12 cellular contexts compared by ENCODE assay signal in the genomic region with DNA sequence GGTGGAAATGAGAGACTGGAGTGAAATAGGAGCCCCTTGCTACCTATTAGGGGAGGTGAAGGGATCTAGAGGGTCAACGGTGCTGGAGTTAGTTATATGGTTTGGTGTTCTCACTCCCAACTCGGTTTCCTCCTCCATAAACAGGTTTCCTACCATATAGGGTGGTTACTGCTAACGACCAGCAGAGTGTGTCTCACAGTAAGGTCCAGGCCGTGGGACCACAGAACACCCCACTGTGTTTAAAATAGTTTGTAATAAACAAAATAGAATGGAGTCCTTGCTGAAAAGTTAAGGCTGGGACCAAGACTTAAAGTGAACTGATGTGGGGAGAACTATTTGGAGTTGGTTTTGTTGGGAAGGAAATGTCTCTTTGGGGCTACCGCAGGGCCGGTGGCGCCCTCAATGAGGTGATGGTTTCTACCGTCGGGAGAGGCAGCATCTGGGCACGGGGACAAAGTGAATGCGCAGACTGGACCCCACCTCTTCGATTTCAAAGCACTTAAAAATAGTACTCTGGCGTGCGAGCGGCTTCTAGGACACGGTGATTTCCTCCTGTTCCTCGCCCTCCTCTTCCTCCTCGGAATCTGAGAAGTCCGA. TPM values are rescaled to one million over a fixed set of nuclear protein-coding genes. Genes with fewer than 3 reads are reported as not detected.
DNase-seq lines count a peak whose midpoint lies in the region; ATAC-seq and TF ChIP-seq lines count a peak whose summit lies in the region.
"Had no signal": no experiment of that assay in that cellular context is flagged by ENCODE, and none has a peak within 500 bp of the region (broad histone marks: within the 10 kb centered on the region; RNA-seq: fewer than 3 reads in every experiment).

No MANE protein-coding gene starts in this region.

- DNase-seq in activated naive CD4-positive, alpha-beta T cell treated with Interleukin-2 at 50 U/mL for 16 hours, result no peak
- DNase-seq in lower lobe of right lung (no peak), thoracic aorta (ENCODE audit: low spot score) (no peak), mammary epithelial cell (no peak)
- DNase-seq: NCI-H1417, T1000 had no signal

- no peaks in the 10 kb centered on the region for H3K79me2 ChIP-seq in mammary epithelial cell (ENCODE audit: insufficient read depth, low read length)

- no peak overlapping the region for H3K4me2 ChIP-seq in mammary epithelial cell (ENCODE audit: insufficient read depth, low read depth, low read length)
- H3K4me2 ChIP-seq: BLaER1 treated with 17β-estradiol and CSF1 and Interleukin-3, amounts not matched to agents 10 nM and 100 nM had no signal

- peaks cover 85% of the 10 kb centered on the region for H3K27me3 ChIP-seq in lower lobe of right lung (ENCODE audit: low read depth)
- peaks cover 30% of the 10 kb centered on the region for H3K27me3 ChIP-seq in thoracic aorta (replicated peaks; ENCODE audit: insufficient read depth)
- H3K27me3 ChIP-seq in mammary epithelial cell (ENCODE audit: insufficient read depth, low read length), result peaks cover 51% of the 10 kb centered on the region

- no peaks in the 10 kb centered on the region for H4K20me1 ChIP-seq in mammary epithelial cell (ENCODE audit: insufficient read depth, low read length)

- H3K9me3 Mint-ChIP-seq in activated naive CD4-positive, alpha-beta T cell treated with anti-CD3 and anti-CD28 coated beads, Interleukin-2, amount 50 U/mL, for 24 hours, result peaks cover 5% of the 10 kb centered on the region
- no peaks in the 10 kb centered on the region for H3K9me3 Mint-ChIP-seq in activated naive CD8-positive, alpha-beta T cell (ENCODE audit: low read depth)

- CTCF ChIA-PET in mammary epithelial cell (lab: Charles Lee; ENCODE audit: low non-redundant PET), result no interaction called here

- TF ChIP-seq CTCF in lower lobe of right lung (IDR thresholded peaks at IDR 0.05), result no peak
- no peak for TF ChIP-seq CTCF in thoracic aorta (IDR thresholded peaks at IDR 0.05)
- no peak for TF ChIP-seq CTCF in mammary epithelial cell (conservative IDR thresholded peaks at IDR 0.05 in 1 of 2, IDR thresholded peaks at IDR 0.05 in 1 of 2; ENCODE audit: extremely low read depth in 1 of 2, insufficient read depth in 1 of 2, low read depth in 1 of 2, low read length in 2 of 2)

- H3K9me3 ChIP-seq in lower lobe of right lung, result no peaks in the 10 kb centered on the region
- H3K9me3 ChIP-seq in thoracic aorta, result no peaks in the 10 kb centered on the region
- H3K9me3 ChIP-seq in mammary epithelial cell (replicated peaks; ENCODE audit: insufficient read depth, low read length), result peaks cover 3% of the 10 kb centered on the region

- intact Hi-C loops in lower lobe of right lung (cut with DNase I) (no loop called here), mammary epithelial cell (cut with micrococcal nuclease) (loop anchor here (5.0 kb wide), 1 partner anchor 137 kb away; no protein-coding TSS in a partner anchor)

- H3K36me3 ChIP-seq in lower lobe of right lung (no peaks in the 10 kb centered on the region), thoracic aorta (no peaks in the 10 kb centered on the region), mammary epithelial cell (ENCODE audit: insufficient read depth, low read length) (no peaks in the 10 kb centered on the region)
- H3K36me3 ChIP-seq: BLaER1 treated with 17β-estradiol and CSF1 and Interleukin-3, amounts not matched to agents 10 nM and 100 nM had no signal

- in situ Hi-C loops in mammary epithelial cell (cut with MboI; ENCODE audit: low sequenced_read_pairs in 2 of 2), result no loop called here

- H3K27me3 Mint-ChIP-seq in activated naive CD4-positive, alpha-beta T cell treated with anti-CD3 and anti-CD28 coated beads, Interleukin-2, amount 50 U/mL, for 24 hours, result peaks cover 40% of the 10 kb centered on the region
- H3K27me3 Mint-ChIP-seq in activated naive CD8-positive, alpha-beta T cell, result peaks cover 30% of the 10 kb centered on the region

- H3K27ac Mint-ChIP-seq in activated naive CD4-positive, alpha-beta T cell treated with anti-CD3 and anti-CD28 coated beads, Interleukin-2, amount 50 U/mL, for 24 hours, result no peak overlapping the region
- H3K27ac Mint-ChIP-seq in activated naive CD8-positive, alpha-beta T cell, result peak overlapping the region; percentile 54

- no peak overlapping the region for H2AFZ ChIP-seq in mammary epithelial cell (ENCODE audit: low read depth, low read length)

- BruUV-seq in mammary epithelial cell (replicated peaks; lab: Mats Ljungman, UMichigan), result no TSS peak

- H3K27ac ChIP-seq in lower lobe of right lung (no peak overlapping the region), thoracic aorta (no peak overlapping the region), mammary epithelial cell (ENCODE audit: insufficient read depth, low read depth, low read length) (no peak overlapping the region)
- H3K27ac ChIP-seq: BLaER1 treated with 17β-estradiol and CSF1 and Interleukin-3, amounts not matched to agents 10 nM and 100 nM had no signal

- H3K4me1 Mint-ChIP-seq in activated naive CD4-positive, alpha-beta T cell treated with anti-CD3 and anti-CD28 coated beads, Interleukin-2, amount 50 U/mL, for 24 hours, result peaks cover 18% of the 10 kb centered on the region
- H3K4me1 Mint-ChIP-seq in activated naive CD8-positive, alpha-beta T cell (ENCODE audit: low read depth), result peaks cover 21% of the 10 kb centered on the region

- 53% methylated on average over 17 of the region's 19 CpGs for WGBS in mammary epithelial cell (ENCODE audit: low coverage, missing lambda C conversion rate)

- H3K4me1 ChIP-seq in lower lobe of right lung, result peaks cover 11% of the 10 kb centered on the region
- peaks cover 0 to 12% of the 10 kb centered on the region in 2 donors for H3K4me1 ChIP-seq in thoracic aorta (ENCODE audit: control insufficient read depth in 1 of 2, low read depth in 2 of 2)
- H3K4me1 ChIP-seq in mammary epithelial cell (ENCODE audit: insufficient read depth, low read length), result no peaks in the 10 kb centered on the region

- peak overlapping the region; percentile 82 for H3K4me3 Mint-ChIP-seq in activated naive CD4-positive, alpha-beta T cell treated with anti-CD3 and anti-CD28 coated beads, Interleukin-2, amount 50 U/mL, for 24 hours
- peak overlapping the region; percentile 83 for H3K4me3 Mint-ChIP-seq in activated naive CD8-positive, alpha-beta T cell

- no peak overlapping the region for H3K9ac ChIP-seq in mammary epithelial cell (ENCODE audit: insufficient read depth, low read length)
- H3K9ac ChIP-seq: BLaER1 treated with 17β-estradiol and CSF1 and Interleukin-3, amounts not matched to agents 10 nM and 100 nM had no signal

- no peak for ATAC-seq in lower lobe of right lung
- no peak for ATAC-seq in thoracic aorta (ENCODE audit: insufficient number of reproducible peaks, low FRiP score, low read depth)
- no peak for ATAC-seq in HG02973 (IDR thresholded peaks at IDR 0.05; ENCODE audit: unreplicated experiment)
- ATAC-seq in HG03442 (IDR thresholded peaks at IDR 0.05; ENCODE audit: unreplicated experiment), result no peak

- peaks cover 2% of the 10 kb centered on the region for H3K36me3 Mint-ChIP-seq in activated naive CD4-positive, alpha-beta T cell treated with anti-CD3 and anti-CD28 coated beads, Interleukin-2, amount 50 U/mL, for 24 hours
- H3K36me3 Mint-ChIP-seq in activated naive CD8-positive, alpha-beta T cell, result no peaks in the 10 kb centered on the region

- H3K4me3 ChIP-seq in lower lobe of right lung (peak overlapping the region; percentile 34), thoracic aorta (peak overlapping the region; percentile 42), mammary epithelial cell (replicated peaks in 1 of 3; ENCODE audit: insufficient read depth in 1 of 3, low read depth in 2 of 3, low read length in 3 of 3) (no peak overlapping the region)
- H3K4me3 ChIP-seq: BLaER1 treated with 17β-estradiol and CSF1 and Interleukin-3, amounts not matched to agents 10 nM and 100 nM had no signal

- dilution Hi-C loops in mammary epithelial cell (cut with HindIII; ENCODE audit: low sequenced_read_pairs), result no loop called here

RNA-seq across cellular contexts. Expression of a gene that starts 4.5 kb away (rescaled TPM):
- total RNA-seq in lower lobe of right lung (not detected), thoracic aorta (not detected), mammary epithelial cell (not detected)
- polyA plus RNA-seq in mammary epithelial cell, result not detected
- polyA minus RNA-seq in mammary epithelial cell, result not detected
- total RNA-seq: OCI-LY7 had no signal

Comparison
In these comparisons a context has a peak if more than half of its experiments do, and no peak if none do; other contexts are left out.
1. H3K4me3 ChIP-seq: peak in lower lobe of right lung (single experiment) and thoracic aorta (single experiment); none in mammary epithelial cell (0 of 3).